9 cellular contexts compared by ENCODE assay signal in genomic region chr6:31734703-31735500, GRCh38. TPM values are rescaled to one million over a fixed set of nuclear protein-coding genes. Genes with fewer than 3 reads are reported as not detected.
DNase-seq lines count a peak whose midpoint lies in the region; ATAC-seq, FAIRE-seq and TF ChIP-seq lines count a peak whose summit lies in the region.
"Had no signal": no experiment of that assay in that cellular context is flagged by ENCODE, and none has a peak within 500 bp of the region (broad histone marks: within the 10 kb centered on the region; RNA-seq: fewer than 3 reads in every experiment).

No MANE protein-coding gene starts in this region.

- intact Hi-C loops in naive thymus-derived CD4-positive, alpha-beta T cell (cut with micrococcal nuclease) = loop anchor here (1.0 to 10.0 kb wide), 9 partner anchors 53 to 1470 kb away; partner anchors contain the start of genes AGPAT1 (in 1 of the 2), DXO (in 1 of the 2), HSD17B8 (in 1 of the 2) and LY6G5C (in 1 of the 2)

- H3K4me3 ChIP-seq in A549 (peak overlapping the region; percentile 70), upper lobe of left lung (peak overlapping the region; percentile 68 to 93 (median 73))
- peak overlapping the region; percentile 94 for H3K4me3 ChIP-seq in naive thymus-derived CD4-positive, alpha-beta T cell (ENCODE audit: low read length)

- no peak for TF ChIP-seq POLR2A in A549 (IDR thresholded peaks at IDR 0.05; ENCODE audit: low read length)
- TF ChIP-seq POLR2A in erythroblast (IDR thresholded peaks at IDR 0.05; ENCODE audit: low read length) = peak; percentile 26
- peak in 2 of 4 donors; percentile 56 to 73 for TF ChIP-seq POLR2A in upper lobe of left lung (IDR thresholded peaks at IDR 0.05)

- peaks cover 47% of the 10 kb centered on the region for H3K36me3 Mint-ChIP-seq in activated CD8-positive, alpha-beta memory T cell treated with anti-CD3 and anti-CD28 coated beads, Interleukin-2, amount 10 ng/mL, durations not matched to agents 7 days and 5 days
- H3K36me3 Mint-ChIP-seq in naive thymus-derived CD4-positive, alpha-beta T cell = peaks cover 0 to 44% (median 8%) of the 10 kb centered on the region in 5 donors

- TF ChIP-seq RAD21 in A549 (conservative IDR thresholded peaks at IDR 0.05 in 1 of 2, IDR thresholded peaks at IDR 0.05 in 1 of 2) = no peak

- DNase-seq in A549 (ENCODE audit: low read depth in 1 of 2, low spot score in 1 of 2) (peak; percentile 53 to 59), NCI-H748 treated with DMSO at 0.1 percent for 48 hours (lab: John Stamatoyannopoulos, UW) (peak; percentile 29), erythroblast (lab: John Stamatoyannopoulos, UW) (peak; percentile 45 to 77), upper lobe of left lung (peak in 1 of 2 donors; percentile 83), globus pallidus (ENCODE audit: low spot score) (no peak)
- peak; percentile 85 for DNase-seq in activated CD8-positive, alpha-beta memory T cell treated with anti-CD3 and anti-CD28 coated beads, Interleukin-2, amount 10 ng/mL, durations not matched to agents 7 days and 5 days
- peak in 2 of 9 donors; percentile 50 to 63 for DNase-seq in naive thymus-derived CD4-positive, alpha-beta T cell

- WGBS in A549 (ENCODE audit: missing lambda C conversion rate) = 3% methylated on average over 21 of the region's 22 CpGs
- 1% methylated on average over 20 to 22 of the region's 22 CpGs for WGBS in upper lobe of left lung, 2 donors

- H3K27ac Mint-ChIP-seq in activated CD8-positive, alpha-beta memory T cell treated with anti-CD3 and anti-CD28 coated beads, Interleukin-2, amount 10 ng/mL, durations not matched to agents 7 days and 5 days = peak overlapping the region; percentile 96
- peak overlapping the region; percentile 70 to 94 (median 90) for H3K27ac Mint-ChIP-seq in naive thymus-derived CD4-positive, alpha-beta T cell

- no peak for FAIRE-seq in A549 (lab: Jason Lieb, UNC)

- CTCF ChIA-PET in A549 (lab: Yijun Ruan, JAX) = interaction anchor here (0.6 kb wide), 1 partner anchor 61 kb away, joined by 3 read pairs; the partner anchor contains the start of gene VARS1
- CTCF ChIA-PET in activated CD8-positive, alpha-beta memory T cell treated with anti-CD3 and anti-CD28 coated beads, Interleukin-2, amount 10 ng/mL, durations not matched to agents 7 days and 5 days (lab: Charles Lee) = interaction anchor here (0.7 to 4.5 kb wide), 11 partner anchors 12 to 129 kb away, joined by 3 to 40 read pairs (median 3); partner anchors contain the start of genes HSPA1B, LY6G5C, MPIG6B and VARS1
- CTCF ChIA-PET in naive thymus-derived CD4-positive, alpha-beta T cell (lab: Charles Lee) = interaction anchor here (0.8 to 1.5 kb wide), 4 partner anchors 8 to 95 kb away, joined by 3 to 7 read pairs (median 4); partner anchors contain the start of gene VWA7

- H3K36me3 ChIP-seq in naive thymus-derived CD4-positive, alpha-beta T cell (ENCODE audit: control insufficient read depth in 2 of 3, insufficient read depth in 3 of 3, low read length in 3 of 3) = peaks cover 5 to 25% (median 13%) of the 10 kb centered on the region in 3 experiments
- peaks cover 20 to 40% (median 38%) of the 10 kb centered on the region in 4 donors for H3K36me3 ChIP-seq in upper lobe of left lung

- H3K4me2 ChIP-seq in A549 = peak overlapping the region; percentile 99

- TF ChIP-seq EP300 in A549 (IDR thresholded peaks at IDR 0.05) (no peak), upper lobe of left lung (IDR thresholded peaks at IDR 0.05) (peak in 2 of 4 donors; percentile 40 to 62)

- H3K27me3 Mint-ChIP-seq in activated CD8-positive, alpha-beta memory T cell treated with anti-CD3 and anti-CD28 coated beads, Interleukin-2, amount 10 ng/mL, durations not matched to agents 7 days and 5 days = no peaks in the 10 kb centered on the region
- H3K27me3 Mint-ChIP-seq in naive thymus-derived CD4-positive, alpha-beta T cell = no peaks in the 10 kb centered on the region

- H3K4me1 ChIP-seq in A549 = peaks cover 45% of the 10 kb centered on the region
- peaks cover 41 to 48% of the 10 kb centered on the region in 2 donors for H3K4me1 ChIP-seq in naive thymus-derived CD4-positive, alpha-beta T cell (ENCODE audit: control insufficient read depth in 2 of 2, insufficient read depth in 2 of 2, low read length in 2 of 2)
- peaks cover 56 to 84% (median 69%) of the 10 kb centered on the region in 4 donors for H3K4me1 ChIP-seq in upper lobe of left lung

- POLR2A ChIA-PET in A549 (lab: Yijun Ruan, JAX) = interaction anchor here (0.8 to 1.0 kb wide), 4 partner anchors 32 to 92 kb away, joined by 3 to 5 read pairs (median 4); partner anchors contain the start of genes ABHD16A, HSPA1A, HSPA1B and HSPA1L
- POLR2A ChIA-PET in naive thymus-derived CD4-positive, alpha-beta T cell (lab: Charles Lee) = interaction anchor here (0.5 to 2.0 kb wide), 7 partner anchors 41 to 414 kb away, joined by 3 to 8 read pairs (median 3); partner anchors contain the start of gene VARS1

- no peaks in the 10 kb centered on the region for H3K9me3 Mint-ChIP-seq in activated CD8-positive, alpha-beta memory T cell treated with anti-CD3 and anti-CD28 coated beads, Interleukin-2, amount 10 ng/mL, durations not matched to agents 7 days and 5 days (ENCODE audit: low read depth)
- H3K9me3 Mint-ChIP-seq in naive thymus-derived CD4-positive, alpha-beta T cell = peaks cover 0 to 4% (median 0%) of the 10 kb centered on the region in 11 donors

- peak overlapping the region; percentile 91 for H3K4me3 Mint-ChIP-seq in activated CD8-positive, alpha-beta memory T cell treated with anti-CD3 and anti-CD28 coated beads, Interleukin-2, amount 10 ng/mL, durations not matched to agents 7 days and 5 days
- H3K4me3 Mint-ChIP-seq in naive thymus-derived CD4-positive, alpha-beta T cell = peak overlapping the region; percentile 86 to 100 (median 96)

- ATAC-seq in A549 (peak in 1 of 2 experiments; percentile 10; a peak in 2 of 6 replicates), GM18907 (IDR thresholded peaks at IDR 0.05; ENCODE audit: unreplicated experiment) (peak; percentile 30), upper lobe of left lung (ENCODE audit: low FRiP score in 2 of 2) (peak; percentile 18 to 44)
- ATAC-seq in activated CD8-positive, alpha-beta memory T cell treated with anti-CD3 and anti-CD28 coated beads, Interleukin-2, amount 10 ng/mL, durations not matched to agents 7 days and 5 days = peak; percentile 40
- peak; percentile 54 for ATAC-seq in naive thymus-derived CD4-positive, alpha-beta T cell

- no peak for TF ChIP-seq CTCF in A549 (IDR thresholded peaks at IDR 0.05)
- TF ChIP-seq CTCF in upper lobe of left lung (IDR thresholded peaks at IDR 0.05) = no peak

- H3K9me3 ChIP-seq in A549 = no peaks in the 10 kb centered on the region
- H3K9me3 ChIP-seq in naive thymus-derived CD4-positive, alpha-beta T cell (ENCODE audit: control insufficient read depth in 2 of 3, low read length in 3 of 3) = no peaks in the 10 kb centered on the region
- no peaks in the 10 kb centered on the region for H3K9me3 ChIP-seq in upper lobe of left lung

- H3K4me1 Mint-ChIP-seq in activated CD8-positive, alpha-beta memory T cell treated with anti-CD3 and anti-CD28 coated beads, Interleukin-2, amount 10 ng/mL, durations not matched to agents 7 days and 5 days = peaks cover 67% of the 10 kb centered on the region
- peaks cover 32 to 78% (median 65%) of the 10 kb centered on the region in 7 donors for H3K4me1 Mint-ChIP-seq in naive thymus-derived CD4-positive, alpha-beta T cell

- no peaks in the 10 kb centered on the region for H3K27me3 ChIP-seq in naive thymus-derived CD4-positive, alpha-beta T cell (ENCODE audit: control insufficient read depth in 2 of 2, insufficient read depth in 2 of 2, low read length in 2 of 2)
- H3K27me3 ChIP-seq in upper lobe of left lung = no peaks in the 10 kb centered on the region

- H3K27ac ChIP-seq in A549 = peak overlapping the region; percentile 94 to 99
- H3K27ac ChIP-seq in naive thymus-derived CD4-positive, alpha-beta T cell (ENCODE audit: low read depth, low read length) = peak overlapping the region; percentile 83
- peak overlapping the region; percentile 90 to 99 (median 98) for H3K27ac ChIP-seq in upper lobe of left lung

RNA-seq across cellular contexts. Expression of gene CLIC1, which starts 1.4 kb away (rescaled TPM):
- 346 and 397 TPM in 2 replicates for polyA plus RNA-seq in A549 (2011; rRNA removed)
- polyA plus RNA-seq in A549 (2012; cell fraction: cytosol; rRNA removed) = 342 and 358 TPM in 2 replicates
- 234 and 248 TPM in 2 replicates for polyA plus RNA-seq in A549 (2012; cell fraction: nucleus; rRNA removed)
- polyA plus RNA-seq in A549 (2017; fragmentation: RNase III; extraction: RNeasy Plus Mini Kit Qiagen cat#74134 plus additional on column Dnase treatment) = 249 to 283 TPM (median 251 TPM) in 3 replicates
- 270 and 354 TPM in 2 replicates for polyA minus RNA-seq in A549 (2011; rRNA and poly(A)+ RNA removed)
- total RNA-seq in activated CD8-positive, alpha-beta memory T cell treated with anti-CD3 and anti-CD28 coated beads, Interleukin-2, amount 10 ng/mL, durations not matched to agents 7 days and 5 days = 100 to 1,000 TPM; 544 to 561 TPM
- total RNA-seq in naive thymus-derived CD4-positive, alpha-beta T cell = 100 to 1,000 TPM in 2 of 5 experiments, 10 to 100 TPM in 3; 29.3 to 494 (median 58.2) TPM
- 100 to 1,000 TPM; 102 to 122 TPM for polyA plus RNA-seq in naive thymus-derived CD4-positive, alpha-beta T cell
- 100 to 1,000 TPM; 138 to 497 (median 277) TPM for total RNA-seq in upper lobe of left lung

RNA-seq across cellular contexts. Expression of gene MSH5, which starts 4.9 kb away (rescaled TPM):
- polyA plus RNA-seq in A549 (2011; rRNA removed) (36.5 and 42.6 TPM in 2 replicates), A549 (2017; fragmentation: RNase III; extraction: RNeasy Plus Mini Kit Qiagen cat#74134 plus additional on column Dnase treatment) (17.1 to 18.8 TPM (median 17.4 TPM) in 3 replicates)
- 24.2 and 25.0 TPM in 2 replicates for polyA plus RNA-seq in A549 (2012; cell fraction: cytosol; rRNA removed)
- 194 and 283 TPM in 2 replicates for polyA plus RNA-seq in A549 (2012; cell fraction: nucleus; rRNA removed)
- polyA minus RNA-seq in A549 (2011; rRNA and poly(A)+ RNA removed) = 37.9 and 48.0 TPM in 2 replicates
- 100 to 1,000 TPM in 1 of 2 experiments, 10 to 100 TPM in 1; 75.6 to 109 TPM for total RNA-seq in activated CD8-positive, alpha-beta memory T cell treated with anti-CD3 and anti-CD28 coated beads, Interleukin-2, amount 10 ng/mL, durations not matched to agents 7 days and 5 days
- 10 to 100 TPM; 10.3 to 52.2 (median 11.4) TPM for total RNA-seq in naive thymus-derived CD4-positive, alpha-beta T cell
- polyA plus RNA-seq in naive thymus-derived CD4-positive, alpha-beta T cell = 1 to 10 TPM in 1 of 2 donors, under 1 TPM in 1; 0.51 to 2.6 TPM
- total RNA-seq in upper lobe of left lung = 10 to 100 TPM in 4 of 6 donors, 1 to 10 TPM in 2; 7.3 to 52.4 (median 13.1) TPM

RNA-seq across cellular contexts. Expression of gene DDAH2, which starts 5.8 kb away (rescaled TPM):
- 19.3 and 20.6 TPM in 2 replicates for polyA plus RNA-seq in A549 (2011; rRNA removed)
- 34.2 and 40.9 TPM in 2 replicates for polyA plus RNA-seq in A549 (2012; cell fraction: cytosol; rRNA removed)
- polyA plus RNA-seq in A549 (2012; cell fraction: nucleus; rRNA removed) = 34.2 and 38.0 TPM in 2 replicates
- polyA plus RNA-seq in A549 (2017; fragmentation: RNase III; extraction: RNeasy Plus Mini Kit Qiagen cat#74134 plus additional on column Dnase treatment) = 44.8 to 57.3 TPM (median 54.5 TPM) in 3 replicates
- 10.5 and 15.5 TPM in 2 replicates for polyA minus RNA-seq in A549 (2011; rRNA and poly(A)+ RNA removed)
- total RNA-seq in activated CD8-positive, alpha-beta memory T cell treated with anti-CD3 and anti-CD28 coated beads, Interleukin-2, amount 10 ng/mL, durations not matched to agents 7 days and 5 days = 10 to 100 TPM; 13.6 to 23.4 TPM
- total RNA-seq in naive thymus-derived CD4-positive, alpha-beta T cell = 10 to 100 TPM in 2 of 5 experiments, 1 to 10 TPM in 3; 4.9 to 31.4 (median 7.1) TPM
- 10 to 100 TPM; 13.1 to 15.3 TPM for polyA plus RNA-seq in naive thymus-derived CD4-positive, alpha-beta T cell
- 100 to 1,000 TPM in 2 of 6 donors, 10 to 100 TPM in 4; 46.6 to 157 (median 83.7) TPM for total RNA-seq in upper lobe of left lung

RNA-seq across cellular contexts. Expression of gene MPIG6B, which starts 11.7 kb away (rescaled TPM):
- polyA plus RNA-seq in A549 (2011; rRNA removed) (not detected in 2 replicates), A549 (2017; fragmentation: RNase III; extraction: RNeasy Plus Mini Kit Qiagen cat#74134 plus additional on column Dnase treatment) (not detected in 3 replicates)
- polyA plus RNA-seq in A549 (2012; cell fraction: cytosol; rRNA removed) = not detected in 2 replicates
- polyA plus RNA-seq in A549 (2012; cell fraction: nucleus; rRNA removed) = not detected in 2 replicates
- not detected in 2 replicates for polyA minus RNA-seq in A549 (2011; rRNA and poly(A)+ RNA removed)
- under 1 TPM; 0.20 to 0.33 TPM for total RNA-seq in activated CD8-positive, alpha-beta memory T cell treated with anti-CD3 and anti-CD28 coated beads, Interleukin-2, amount 10 ng/mL, durations not matched to agents 7 days and 5 days
- total RNA-seq in naive thymus-derived CD4-positive, alpha-beta T cell = 1 to 10 TPM in 1 of 5 experiments, under 1 TPM in 4; 0.12 to 4.7 (median 0.64) TPM
- 1 to 10 TPM in 1 of 2 donors, under 1 TPM in 1; 0.20 to 2.3 TPM for polyA plus RNA-seq in naive thymus-derived CD4-positive, alpha-beta T cell
- total RNA-seq in upper lobe of left lung = 1 to 10 TPM in 3 of 6 donors, under 1 TPM in 2, not detected in 1; 0.30 to 4.1 (median 1.2) TPM

RNA-seq across cellular contexts. Expression of gene LY6G6C, which starts 13.4 kb away (rescaled TPM):
- polyA plus RNA-seq in A549 (2011; rRNA removed) (0.08 and 0.11 TPM in 2 replicates), A549 (2017; fragmentation: RNase III; extraction: RNeasy Plus Mini Kit Qiagen cat#74134 plus additional on column Dnase treatment) (0.11 to 0.21 TPM in 2 of 3 replicates, not detected in the other)
- 0.04 and 0.09 TPM in 2 replicates for polyA plus RNA-seq in A549 (2012; cell fraction: cytosol; rRNA removed)
- 0.64 and 0.91 TPM in 2 replicates for polyA plus RNA-seq in A549 (2012; cell fraction: nucleus; rRNA removed)
- polyA minus RNA-seq in A549 (2011; rRNA and poly(A)+ RNA removed) = not detected in 2 replicates
- not detected for total RNA-seq in activated CD8-positive, alpha-beta memory T cell treated with anti-CD3 and anti-CD28 coated beads, Interleukin-2, amount 10 ng/mL, durations not matched to agents 7 days and 5 days
- total RNA-seq in naive thymus-derived CD4-positive, alpha-beta T cell = 1 to 10 TPM in 1 of 5 experiments, not detected in 4; 1.2 TPM
- polyA plus RNA-seq in naive thymus-derived CD4-positive, alpha-beta T cell = not detected
- under 1 TPM in 1 of 6 donors, not detected in 5; 0.23 TPM for total RNA-seq in upper lobe of left lung
- total RNA-seq: subcutaneous adipose tissue had no signal
